Comparison of ENCODE assay signal across 9 cellular contexts in the genomic region with DNA sequence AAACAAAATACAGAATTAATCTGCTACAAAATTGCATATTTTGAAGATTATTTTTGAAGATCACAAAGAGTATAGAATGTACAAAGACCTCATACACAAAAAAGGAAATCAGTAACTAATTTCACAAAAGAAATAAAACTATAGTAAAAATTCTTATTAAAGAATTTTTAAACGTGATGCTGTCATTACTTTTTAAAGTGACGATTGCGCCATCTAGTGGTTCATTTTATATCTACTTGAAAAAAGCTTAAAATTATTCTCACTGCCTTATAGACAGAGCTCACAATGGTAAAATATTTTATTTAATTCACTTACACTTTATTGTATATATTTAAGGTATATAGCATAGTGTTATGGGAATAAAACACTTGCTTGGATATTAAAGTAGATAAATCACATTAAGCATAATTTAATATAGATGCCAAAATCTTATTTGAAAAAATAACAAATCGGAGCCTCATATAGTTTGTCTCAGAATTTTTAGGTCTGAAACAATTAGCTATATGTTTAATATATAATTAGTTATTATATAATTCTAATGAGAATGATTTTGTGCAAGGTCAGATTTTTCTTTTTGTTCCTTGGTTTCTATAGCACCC.
DNase-seq lines count a peak whose midpoint lies in the region; ATAC-seq, FAIRE-seq and TF ChIP-seq lines count a peak whose summit lies in the region.
"Had no signal": no experiment of that assay in that cellular context is flagged by ENCODE, and none has a peak within 500 bp of the region (broad histone marks: within the 10 kb centered on the region; RNA-seq: fewer than 3 reads in every experiment).

No MANE protein-coding gene starts in this region.

- peak; percentile 65 for DNase-seq in ELR (ENCODE audit: low read depth)
- DNase-seq in RWPE2 (ENCODE audit: low spot score) = no peak
- DNase-seq in fibroblast of peridontal ligament (ENCODE audit: extremely low read depth) = peak; percentile 76
- DNase-seq in gastrocnemius medialis = no peak
- DNase-seq in GM12891 (ENCODE audit: insufficient read length, low spot score) = no peak
- no peak for DNase-seq in GF-D8 (lab: John Stamatoyannopoulos, UW)
- DNase-seq in activated CD4-positive, alpha-beta T cell treated with anti-CD3 and anti-CD28 coated beads, Interleukin-2, amount 50 U/mL, for 48 hours = no peak

- H3K36me3 ChIP-seq in KMS-11 (ENCODE audit: insufficient read depth) = no peaks in the 10 kb centered on the region
- H3K36me3 ChIP-seq in RWPE2 (ENCODE audit: low read depth) = no peaks in the 10 kb centered on the region
- no peaks in the 10 kb centered on the region for H3K36me3 ChIP-seq in gastrocnemius medialis

- no peak overlapping the region for H2AFZ ChIP-seq in KMS-11 (ENCODE audit: low read depth)

- H3K4me1 ChIP-seq in KMS-11 (ENCODE audit: low read depth, poor library complexity, severe bottlenecking) = no peaks in the 10 kb centered on the region
- H3K4me1 ChIP-seq in RWPE2 (ENCODE audit: insufficient read depth, poor library complexity, severe bottlenecking) = no peaks in the 10 kb centered on the region
- H3K4me1 ChIP-seq in gastrocnemius medialis = no peaks in the 10 kb centered on the region

- H3K27ac ChIP-seq in KMS-11 (no peak overlapping the region), RWPE2 (ENCODE audit: poor library complexity, severe bottlenecking) (no peak overlapping the region), gastrocnemius medialis (no peak overlapping the region)

- no peaks in the 10 kb centered on the region for H3K79me2 ChIP-seq in KMS-11 (ENCODE audit: insufficient read depth, low read depth)

- ATAC-seq in RWPE2 (ENCODE audit: low read depth) (no peak), gastrocnemius medialis (peak in 1 of 2 donors; percentile 56)

- no peaks in the 10 kb centered on the region for H3K9me3 ChIP-seq in RWPE2 (ENCODE audit: severe bottlenecking)
- peaks cover 0 to 6% (median 0%) of the 10 kb centered on the region in 3 donors for H3K9me3 ChIP-seq in gastrocnemius medialis

- intact Hi-C loops in gastrocnemius medialis (cut with DNase I; ENCODE audit: low total_unique reads) = loop anchor here (1.0 kb wide), 2 partner anchors 166 to 412 kb away; no protein-coding TSS in a partner anchor

- no peaks in the 10 kb centered on the region for H4K20me1 ChIP-seq in KMS-11 (ENCODE audit: insufficient read depth)

- FAIRE-seq in GM12891 (lab: Jason Lieb, UNC) = no peak
- FAIRE-seq: keratinocyte had no signal

- no peak overlapping the region for H3K4me2 ChIP-seq in KMS-11

- H3K27me3 ChIP-seq in KMS-11 (ENCODE audit: insufficient read depth, low read depth) = no peaks in the 10 kb centered on the region
- H3K27me3 ChIP-seq in RWPE2 (ENCODE audit: insufficient read depth, poor library complexity, severe bottlenecking) = no peaks in the 10 kb centered on the region
- H3K27me3 ChIP-seq in gastrocnemius medialis = no peaks in the 10 kb centered on the region

- TF ChIP-seq POLR2A in gastrocnemius medialis (IDR thresholded peaks at IDR 0.05) (no peak), GM12891 (IDR thresholded peaks at IDR 0.05; ENCODE audit: low read depth, low read length) (no peak)

- peak; percentile 68; the same call in 1 of the 2 replicates for TF ChIP-seq CTCF in KMS-11 (conservative IDR thresholded peaks at IDR 0.05; ENCODE audit: low read depth, low read length)
- TF ChIP-seq CTCF in RWPE2 (IDR thresholded peaks at IDR 0.05; ENCODE audit: poor library complexity, severe bottlenecking) = peak; percentile 78
- TF ChIP-seq CTCF in gastrocnemius medialis (IDR thresholded peaks at IDR 0.05 in 4 of 5, conservative IDR thresholded peaks at IDR 0.05 in 1 of 5) = peak; percentile 40 to 73 (median 55)

- H3K4me3 ChIP-seq in KMS-11 (IDR thresholded peaks at IDR 0.05; ENCODE audit: insufficient read depth, low read depth, low read length) (no peak overlapping the region), RWPE2 (ENCODE audit: severe bottlenecking) (no peak overlapping the region), gastrocnemius medialis (no peak overlapping the region)

- no peak overlapping the region for H3K9ac ChIP-seq in KMS-11

- in situ Hi-C loops in gastrocnemius medialis (cut with MboI; ENCODE audit: low sequenced_read_pairs in 4 of 4) = loop anchor here (5.0 to 10.0 kb wide), 3 partner anchors 162 to 410 kb away; no protein-coding TSS in a partner anchor

TF ChIP-seq in GM12891, 5 proteins besides CTCF, POLR2A, EP300 and RAD21:
- TF ChIP-seq SPI1 (IDR thresholded peaks at IDR 0.05; ENCODE audit: low read depth, low read length) (no peak), TAF1 (IDR thresholded peaks at IDR 0.05; ENCODE audit: low read depth, low read length) (no peak)
TF ChIP-seq in GM12891: peak in this region for 0.

Comparison
In these comparisons a context has a peak if more than half of its experiments do, and no peak if none do; other contexts are left out.
1. DNase-seq: peak in ELR (single experiment) and fibroblast of peridontal ligament (single experiment); none in RWPE2 (single experiment), gastrocnemius medialis (0 of 2), GM12891 (single experiment), GF-D8 (single experiment) and activated CD4-positive, alpha-beta T cell treated with anti-CD3 and anti-CD28 coated beads, Interleukin-2, amount 50 U/mL, for 48 hours (0 of 2).
2. Peak in every context shown above with its lines, with median percentiles within 50 percentile points of each other: CTCF ChIP-seq.